21 cellular contexts compared by ENCODE assay signal in genomic region chr1:156428772-156429288, GRCh38. TPM values are rescaled to one million over a fixed set of nuclear protein-coding genes. Genes with fewer than 3 reads are reported as not detected.
"Had no signal": no experiment of that assay in that cellular context is flagged by ENCODE, and none has a peak within 500 bp of the region (broad histone marks: within the 10 kb centered on the region; RNA-seq: fewer than 3 reads in every experiment).

No MANE protein-coding gene starts in this region.

- DNase-seq: activated CD4-positive, alpha-beta T cell treated with anti-CD3 and anti-CD28 coated beads for 1 hour; activated CD8-positive, alpha-beta memory T cell treated with anti-CD3 and anti-CD28 coated beads for 24 hours; activated CD8-positive, alpha-beta memory T cell treated with anti-CD3 and anti-CD28 coated beads, Interleukin-2, amount 50 U/mL, for 4 hours; activated naive CD4-positive, alpha-beta T cell treated with Interleukin-2 at 50 U/mL for 16 hours; activated naive CD8-positive, alpha-beta T cell treated with anti-CD3 and anti-CD28 coated beads for 36 hours; activated T-cell treated with anti-CD3 and anti-CD28 coated beads, Interleukin-2, amount 50 U/mL, for 4 hours; cerebellar nuclear complex; cortex of kidney; effector CD4-positive, alpha-beta T cell; erythroblast; foreskin melanocyte; left cardiac atrium; right lobe of liver; stimulated activated CD4-positive, alpha-beta T cell treated with anti-CD3 and anti-CD28 coated beads, Interleukin-1b, Interleukin-23, amount 100 ng/mL, for 48 hours; T-cell; thyroid gland; upper lobe of right lung had no signal

- H3K4me1 Mint-ChIP-seq: T-cell had no signal

- H3K36me3 ChIP-seq: right lobe of liver, thyroid gland, upper lobe of right lung had no signal

- H3K9me3 ChIP-seq: right lobe of liver, thyroid gland, upper lobe of right lung had no signal

- H3K36me3 Mint-ChIP-seq: activated naive CD8-positive, alpha-beta T cell treated with anti-CD3 and anti-CD28 coated beads for 36 hours; natural killer cell treated with Interleukin-12 subunit alpha and Interleukin-12 subunit beta and Interleukin-15 and Interleukin-18, amount 100 ng/mL, for 72 hours; T-cell had no signal

- H3K27ac Mint-ChIP-seq: activated naive CD8-positive, alpha-beta T cell treated with anti-CD3 and anti-CD28 coated beads for 36 hours; T-helper 2 cell treated with Interferon-gamma antibody and Interleukin-4, amounts not matched to agents 5 μg/mL and 100 μg/mL, for 36 hours had no signal

- H3K4me3 ChIP-seq: right lobe of liver, skin epidermis, thyroid gland, upper lobe of right lung had no signal

- ATAC-seq: activated T-cell treated with anti-CD3 and anti-CD28 coated beads, Interleukin-2, amount 50 U/mL, for 4 hours; left cardiac atrium; natural killer cell treated with Interleukin-12 subunit alpha and Interleukin-12 subunit beta and Interleukin-15 and Interleukin-18, amount 100 ng/mL, for 72 hours; T-cell; upper lobe of right lung had no signal

- H3K27ac ChIP-seq: right lobe of liver, skin epidermis, thyroid gland, upper lobe of right lung, VCaP had no signal

- H3K9me3 Mint-ChIP-seq: activated naive CD8-positive, alpha-beta T cell treated with anti-CD3 and anti-CD28 coated beads for 36 hours; activated T-cell treated with anti-CD3 and anti-CD28 coated beads, Interleukin-2, amount 50 U/mL, for 4 hours; natural killer cell treated with Interleukin-12 subunit alpha and Interleukin-12 subunit beta and Interleukin-15 and Interleukin-18, amount 100 ng/mL, for 72 hours; T-cell; T-helper 2 cell treated with Interferon-gamma antibody and Interleukin-4, amounts not matched to agents 5 μg/mL and 100 μg/mL, for 36 hours had no signal

- H3K4me1 ChIP-seq: right lobe of liver, thyroid gland, upper lobe of right lung had no signal

- H3K4me3 Mint-ChIP-seq: activated naive CD8-positive, alpha-beta T cell treated with anti-CD3 and anti-CD28 coated beads for 36 hours; activated T-cell treated with anti-CD3 and anti-CD28 coated beads, Interleukin-2, amount 50 U/mL, for 4 hours; natural killer cell treated with Interleukin-12 subunit alpha and Interleukin-12 subunit beta and Interleukin-15 and Interleukin-18, amount 100 ng/mL, for 72 hours; T-cell; T-helper 2 cell treated with Interferon-gamma antibody and Interleukin-4, amounts not matched to agents 5 μg/mL and 100 μg/mL, for 36 hours had no signal

RNA-seq across cellular contexts. Expression of gene RHBG, which starts 59.8 kb away (rescaled TPM):
- total RNA-seq: activated naive CD8-positive, alpha-beta T cell treated with anti-CD3 and anti-CD28 coated beads for 36 hours; activated T-cell treated with anti-CD3 and anti-CD28 coated beads, Interleukin-2, amount 50 U/mL, for 4 hours; left cardiac atrium; natural killer cell treated with Interleukin-12 subunit alpha and Interleukin-12 subunit beta and Interleukin-15 and Interleukin-18, amount 100 ng/mL, for 72 hours; thyroid gland; upper lobe of right lung had no signal
